In the genomic region with DNA sequence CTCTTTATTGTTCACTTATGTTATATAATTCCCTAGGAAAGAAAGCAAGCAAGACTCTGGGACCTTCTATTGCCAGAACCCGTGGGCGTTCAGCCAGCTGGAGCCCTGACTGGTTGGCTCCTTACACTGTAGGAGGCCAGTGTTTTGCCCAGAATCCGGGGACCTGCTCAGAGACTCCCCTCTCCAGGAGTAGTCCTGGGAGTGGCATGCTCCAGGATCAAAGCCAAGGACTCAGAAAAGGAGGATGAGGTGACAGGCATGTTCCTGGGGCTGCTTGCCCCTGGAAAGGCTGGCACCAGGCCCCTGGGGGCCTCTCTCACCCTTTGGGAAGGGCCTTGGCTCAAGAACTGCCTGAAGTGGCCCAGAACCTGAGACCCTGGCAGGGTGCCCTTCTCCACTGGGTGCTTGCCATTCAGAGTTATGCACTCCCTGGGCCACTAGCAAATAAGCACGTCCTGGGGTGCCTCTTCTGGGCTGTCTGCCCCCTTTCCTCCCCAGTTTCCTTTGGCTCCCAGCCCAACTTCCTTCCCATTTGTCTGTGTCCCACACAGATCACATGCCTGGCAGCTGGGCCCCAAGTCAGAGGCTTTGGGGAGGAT, we compare ENCODE assay signal across 1 cellular context.
A peak's percentile ranks its signal among the peaks of the same experiment; 100 is the strongest.
TF ChIP-seq lines count a peak whose summit lies in the region.

No MANE protein-coding gene starts in this region.

TF ChIP-seq in HEK293, 187 proteins besides CTCF, POLR2A, EP300 and RAD21 (continued from another document):
- TF ChIP-seq, protein P1, sequence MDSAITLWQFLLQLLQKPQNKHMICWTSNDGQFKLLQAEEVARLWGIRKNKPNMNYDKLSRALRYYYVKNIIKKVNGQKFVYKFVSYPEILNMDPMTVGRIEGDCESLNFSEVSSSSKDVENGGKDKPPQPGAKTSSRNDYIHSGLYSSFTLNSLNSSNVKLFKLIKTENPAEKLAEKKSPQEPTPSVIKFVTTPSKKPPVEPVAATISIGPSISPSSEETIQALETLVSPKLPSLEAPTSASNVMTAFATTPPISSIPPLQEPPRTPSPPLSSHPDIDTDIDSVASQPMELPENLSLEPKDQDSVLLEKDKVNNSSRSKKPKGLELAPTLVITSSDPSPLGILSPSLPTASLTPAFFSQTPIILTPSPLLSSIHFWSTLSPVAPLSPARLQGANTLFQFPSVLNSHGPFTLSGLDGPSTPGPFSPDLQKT (IDR thresholded peaks at IDR 0.05; ENCODE audit: borderline replicate concordance, low read depth, low read length): no peak
- TF ChIP-seq ZNF843 (tag by site-specific recombination; IDR thresholded peaks at IDR 0.05) (no peak), ZNF514 (tag by site-specific recombination; IDR thresholded peaks at IDR 0.05) (no peak), ZBTB7A (tag by site-specific recombination; IDR thresholded peaks at IDR 0.05; ENCODE audit: low read depth) (no peak), ZIC2 (tag by site-specific recombination; IDR thresholded peaks at IDR 0.05) (peak; percentile 84), ZNF530 (tag by site-specific recombination; IDR thresholded peaks at IDR 0.05; ENCODE audit: low read depth) (no peak), ZNF335 (tag by site-specific recombination; conservative IDR thresholded peaks at IDR 0.05) (peak; percentile 96), ZBTB20 (tag by site-specific recombination; IDR thresholded peaks at IDR 0.05) (0 out of 2 replicates have a peak, but pooled peaks have one; percentile 11), ZBTB1 (tag by site-specific recombination; IDR thresholded peaks at IDR 0.05) (no peak), ZNF292 (tag by site-specific recombination; IDR thresholded peaks at IDR 0.05; ENCODE audit: borderline replicate concordance, low read depth) (no peak), ZFP69B (tag by site-specific recombination; IDR thresholded peaks at IDR 0.05) (no peak), ZBTB8A (tag by site-specific recombination; IDR thresholded peaks at IDR 0.05) (peak; percentile 37; the same call in 1 of the 2 replicates), ZNF114 (tag by site-specific recombination; IDR thresholded peaks at IDR 0.05) (no peak), GLIS1 (tag by site-specific recombination; IDR thresholded peaks at IDR 0.05) (peak; percentile 70)
TF ChIP-seq in HEK293: peak in this region for 7.
